ENCODE assay signal across 10 cellular contexts in genomic region chr2:2901384-2902345, GRCh38.
DNase-seq lines count a peak whose midpoint lies in the region; ATAC-seq and TF ChIP-seq lines count a peak whose summit lies in the region.
"Had no signal": no experiment of that assay in that cellular context is flagged by ENCODE, and none has a peak within 500 bp of the region (broad histone marks: within the 10 kb centered on the region; RNA-seq: fewer than 3 reads in every experiment).

No MANE protein-coding gene starts in this region.

- 32 to 47% (median 42%) methylated on average over 13 of the region's 13 CpGs for WGBS in spleen, 5 donors

- H2AFZ ChIP-seq in PC-3 (ENCODE audit: low read length) = no peak overlapping the region

- no TSS peak for BruUV-seq in PC-3 (replicated peaks; lab: Mats Ljungman, UMichigan)

- no peaks in the 10 kb centered on the region for H3K36me3 Mint-ChIP-seq in activated CD8-positive, alpha-beta T cell treated with anti-CD3 and anti-CD28 coated beads for 36 hours (ENCODE audit: low read depth)
- no peaks in the 10 kb centered on the region for H3K36me3 Mint-ChIP-seq in activated CD8-positive, alpha-beta T cell treated with anti-CD3 and anti-CD28 coated beads, Interleukin-2, amount 10 ng/mL, durations not matched to agents 7 days and 5 days (ENCODE audit: low read depth)
- H3K36me3 Mint-ChIP-seq: natural killer cell treated with Interleukin-12 subunit alpha and Interleukin-12 subunit beta and Interleukin-15 and Interleukin-18, amount 100 ng/mL, for 72 hours had no signal

- no peak overlapping the region for H3K4me2 ChIP-seq in PC-3 (ENCODE audit: low read length)

- TF ChIP-seq CTCF in activated CD8-positive, alpha-beta T cell treated with anti-CD3 and anti-CD28 coated beads for 36 hours (IDR thresholded peaks at IDR 0.05) = no peak
- TF ChIP-seq CTCF in spleen (IDR thresholded peaks at IDR 0.05 in 8 of 11, conservative IDR thresholded peaks at IDR 0.05 in 3 of 11) (no peak), PC-3 (conservative IDR thresholded peaks at IDR 0.05; ENCODE audit: low read depth, low read length) (no peak)

- H3K4me3 ChIP-seq in spleen (peak overlapping the region in 1 of 8 donors; percentile 14), PC-3 (ENCODE audit: low read length) (no peak overlapping the region)

- no peaks in the 10 kb centered on the region for H3K79me2 ChIP-seq in PC-3 (ENCODE audit: low read length)

- no peaks in the 10 kb centered on the region for H3K9me3 Mint-ChIP-seq in activated CD8-positive, alpha-beta T cell treated with anti-CD3 and anti-CD28 coated beads for 36 hours
- no peaks in the 10 kb centered on the region for H3K9me3 Mint-ChIP-seq in activated CD8-positive, alpha-beta T cell treated with anti-CD3 and anti-CD28 coated beads, Interleukin-2, amount 10 ng/mL, durations not matched to agents 7 days and 5 days (ENCODE audit: insufficient read depth)
- H3K9me3 Mint-ChIP-seq: natural killer cell treated with Interleukin-12 subunit alpha and Interleukin-12 subunit beta and Interleukin-15 and Interleukin-18, amount 100 ng/mL, for 72 hours had no signal

- H3K4me1 ChIP-seq in spleen = peaks cover 0 to 27% (median 17%) of the 10 kb centered on the region in 6 donors
- H3K4me1 ChIP-seq in PC-3 (ENCODE audit: insufficient read depth, low read length) = no peaks in the 10 kb centered on the region

- peak; percentile 3 for DNase-seq in activated CD8-positive, alpha-beta T cell treated with anti-CD3 and anti-CD28 coated beads for 36 hours
- no peak for DNase-seq in activated CD8-positive, alpha-beta T cell treated with anti-CD3 and anti-CD28 coated beads, Interleukin-2, amount 10 ng/mL, durations not matched to agents 7 days and 5 days
- DNase-seq in spleen (no peak), PC-3 (no peak), Ammon's horn (ENCODE audit: low spot score) (no peak), SW480 (ENCODE audit: low spot score) (no peak)

- H3K9me2 ChIP-seq in PC-3 (replicated peaks; ENCODE audit: low read length) = no peaks in the 10 kb centered on the region

- no peaks in the 10 kb centered on the region for H3K27me3 Mint-ChIP-seq in activated CD8-positive, alpha-beta T cell treated with anti-CD3 and anti-CD28 coated beads for 36 hours
- H3K27me3 Mint-ChIP-seq in activated CD8-positive, alpha-beta T cell treated with anti-CD3 and anti-CD28 coated beads, Interleukin-2, amount 10 ng/mL, durations not matched to agents 7 days and 5 days (ENCODE audit: low read depth) = no peaks in the 10 kb centered on the region

- H3K27me3 ChIP-seq in spleen (replicated peaks in 1 of 7) (no peaks in the 10 kb centered on the region), PC-3 (ENCODE audit: low read length) (peaks cover 31% of the 10 kb centered on the region)

- no peaks in the 10 kb centered on the region for H3K9me3 ChIP-seq in spleen
- H3K9me3 ChIP-seq in PC-3 (ENCODE audit: low read length) = no peaks in the 10 kb centered on the region

- TF ChIP-seq POLR2A in spleen (IDR thresholded peaks at IDR 0.05) = no peak

- H3F3A ChIP-seq in PC-3 (ENCODE audit: low read length, unreplicated experiment) = no peaks in the 10 kb centered on the region

- H4K20me1 ChIP-seq in PC-3 (ENCODE audit: low read length) = no peaks in the 10 kb centered on the region

- no peak overlapping the region for H3K9ac ChIP-seq in PC-3 (ENCODE audit: low read length)

- no peak overlapping the region for H3K4me3 Mint-ChIP-seq in activated CD8-positive, alpha-beta T cell treated with anti-CD3 and anti-CD28 coated beads for 36 hours
- no peak overlapping the region for H3K4me3 Mint-ChIP-seq in activated CD8-positive, alpha-beta T cell treated with anti-CD3 and anti-CD28 coated beads, Interleukin-2, amount 10 ng/mL, durations not matched to agents 7 days and 5 days
- H3K4me3 Mint-ChIP-seq: natural killer cell treated with Interleukin-12 subunit alpha and Interleukin-12 subunit beta and Interleukin-15 and Interleukin-18, amount 100 ng/mL, for 72 hours had no signal

- CTCF ChIA-PET in activated CD8-positive, alpha-beta T cell treated with anti-CD3 and anti-CD28 coated beads for 36 hours (lab: Charles Lee) = no interaction called here
- CTCF ChIA-PET in activated CD8-positive, alpha-beta T cell treated with anti-CD3 and anti-CD28 coated beads, Interleukin-2, amount 10 ng/mL, durations not matched to agents 7 days and 5 days (lab: Charles Lee) = no interaction called here
- CTCF ChIA-PET in PC-3 (lab: Charles Lee) = no interaction called here

- H3K36me3 ChIP-seq in spleen = no peaks in the 10 kb centered on the region
- H3K36me3 ChIP-seq in PC-3 (ENCODE audit: low read depth, low read length) = no peaks in the 10 kb centered on the region

- peak overlapping the region in 7 of 8 donors; percentile 48 to 77 (median 64) for H3K27ac ChIP-seq in spleen
- no peak overlapping the region for H3K27ac ChIP-seq in PC-3 (ENCODE audit: low read length)
- H3K27ac ChIP-seq: C4-2B had no signal

- intact Hi-C loops in activated CD8-positive, alpha-beta T cell treated with anti-CD3 and anti-CD28 coated beads for 36 hours (cut with micrococcal nuclease) = no loop called here
- intact Hi-C loops in spleen (cut with DNase I; ENCODE audit: low total_unique reads) = no loop called here
- intact Hi-C loops in PC-3 (cut with micrococcal nuclease) = no loop called here

- H3K4me1 Mint-ChIP-seq in activated CD8-positive, alpha-beta T cell treated with anti-CD3 and anti-CD28 coated beads for 36 hours (ENCODE audit: low read depth) = peaks cover 10% of the 10 kb centered on the region
- peaks cover 12% of the 10 kb centered on the region for H3K4me1 Mint-ChIP-seq in activated CD8-positive, alpha-beta T cell treated with anti-CD3 and anti-CD28 coated beads, Interleukin-2, amount 10 ng/mL, durations not matched to agents 7 days and 5 days (ENCODE audit: low read depth)

- peak; percentile 60 for ATAC-seq in activated CD8-positive, alpha-beta T cell treated with anti-CD3 and anti-CD28 coated beads for 36 hours
- no peak for ATAC-seq in activated CD8-positive, alpha-beta T cell treated with anti-CD3 and anti-CD28 coated beads, Interleukin-2, amount 10 ng/mL, durations not matched to agents 7 days and 5 days
- ATAC-seq in GM21737 (IDR thresholded peaks at IDR 0.05; ENCODE audit: unreplicated experiment) = peak; percentile 92
- ATAC-seq in HG03520 (IDR thresholded peaks at IDR 0.05; ENCODE audit: unreplicated experiment) = peak; percentile 86
- ATAC-seq in PC-3 = no peak

- POLR2A ChIA-PET in activated CD8-positive, alpha-beta T cell treated with anti-CD3 and anti-CD28 coated beads for 36 hours (lab: Charles Lee) = no interaction called here
- POLR2A ChIA-PET in activated CD8-positive, alpha-beta T cell treated with anti-CD3 and anti-CD28 coated beads, Interleukin-2, amount 10 ng/mL, durations not matched to agents 7 days and 5 days (lab: Charles Lee) = no interaction called here
- POLR2A ChIA-PET in PC-3 (lab: Charles Lee; ENCODE audit: unreplicated experiment) = no interaction called here

- no peak overlapping the region for H3K27ac Mint-ChIP-seq in activated CD8-positive, alpha-beta T cell treated with anti-CD3 and anti-CD28 coated beads for 36 hours
- H3K27ac Mint-ChIP-seq in activated CD8-positive, alpha-beta T cell treated with anti-CD3 and anti-CD28 coated beads, Interleukin-2, amount 10 ng/mL, durations not matched to agents 7 days and 5 days = no peak overlapping the region
- H3K27ac Mint-ChIP-seq: natural killer cell treated with Interleukin-12 subunit alpha and Interleukin-12 subunit beta and Interleukin-15 and Interleukin-18, amount 100 ng/mL, for 72 hours had no signal

Comparison
In these comparisons a context has a peak if more than half of its experiments do, and no peak if none do; other contexts are left out.
1. ATAC-seq: peak in activated CD8-positive, alpha-beta T cell treated with anti-CD3 and anti-CD28 coated beads for 36 hours (single experiment), GM21737 (single experiment) and HG03520 (single experiment); none in activated CD8-positive, alpha-beta T cell treated with anti-CD3 and anti-CD28 coated beads, Interleukin-2, amount 10 ng/mL, durations not matched to agents 7 days and 5 days (single experiment) and PC-3 (single experiment).